Comparison of ENCODE assay signal across 1 cellular context in the genomic region with DNA sequence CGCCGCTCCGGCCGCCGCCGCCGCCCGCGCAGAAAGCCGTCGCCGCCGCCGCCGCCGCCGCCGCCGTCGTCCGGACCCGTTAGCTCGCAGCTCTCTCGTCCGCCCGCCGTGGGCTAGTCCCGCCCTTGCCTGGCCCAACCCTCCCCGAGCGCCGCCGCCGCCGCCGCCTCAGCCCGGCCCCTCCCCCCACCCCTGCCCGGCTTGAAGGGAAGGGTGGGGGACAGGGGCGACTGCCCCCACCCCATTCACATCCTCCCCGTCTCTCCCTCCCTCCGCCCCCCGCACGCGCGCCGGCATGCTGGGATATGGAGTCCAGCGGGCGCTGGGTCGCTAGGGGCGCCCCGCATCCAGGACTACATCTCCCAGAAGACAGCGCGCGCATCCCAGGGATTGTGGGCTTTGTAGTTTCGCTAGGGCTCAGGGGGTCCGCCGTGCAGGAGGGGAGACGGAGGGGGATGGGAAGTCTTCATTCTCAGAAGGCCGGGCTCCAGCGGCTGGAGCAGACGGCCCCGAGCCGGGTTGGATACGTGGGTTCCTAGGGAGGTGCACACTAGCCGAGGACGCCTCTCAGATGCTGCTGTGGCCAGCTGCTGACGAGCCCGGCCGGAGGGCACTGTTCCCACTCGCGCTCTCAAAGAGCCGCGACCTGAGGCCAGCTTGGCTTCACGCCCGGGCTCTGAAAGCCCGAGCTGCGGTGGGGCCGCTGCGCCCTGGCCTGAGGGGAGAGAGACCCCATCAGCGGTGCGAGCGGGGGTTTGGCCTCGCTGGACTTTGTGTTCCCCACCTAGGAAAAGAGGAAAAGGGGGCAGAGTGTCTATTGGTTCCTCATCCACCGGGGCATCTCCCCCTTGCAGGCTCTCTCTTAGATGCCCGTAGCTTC.
TF ChIP-seq lines count a peak whose summit lies in the region.

Gene ST3GAL2 (minus strand): TSS at position 118 of the 880 bp plus-strand sequence. CDS start 40,570 bp downstream, outside the sequence.

TF ChIP-seq in H1, 55 proteins besides CTCF, POLR2A, EP300 and RAD21 (continued from another document):
- TF ChIP-seq CHD7 (IDR thresholded peaks at IDR 0.05; ENCODE audit: insufficient replicate concordance, low read length) (no peak), FOSL1 (IDR thresholded peaks at IDR 0.05; ENCODE audit: insufficient read depth, low read depth, low read length) (no peak)
